ENCODE assay signal across 17 cellular contexts in genomic region chr20:36217226-36217625, GRCh38. TPM values are rescaled to one million over a fixed set of nuclear protein-coding genes. Genes with fewer than 3 reads are reported as not detected.
DNase-seq lines count a peak whose midpoint lies in the region; ATAC-seq and TF ChIP-seq lines count a peak whose summit lies in the region.
"Had no signal": no experiment of that assay in that cellular context is flagged by ENCODE, and none has a peak within 500 bp of the region (broad histone marks: within the 10 kb centered on the region; RNA-seq: fewer than 3 reads in every experiment).

No MANE protein-coding gene starts in this region.

- H3K36me3 ChIP-seq in BE2C (peaks cover 11% of the 10 kb centered on the region), H7 (replicated peaks; ENCODE audit: control insufficient read depth, insufficient read depth, low read length) (no peaks in the 10 kb centered on the region; the same call in none of the 2 replicates), RWPE2 (ENCODE audit: low read depth) (no peaks in the 10 kb centered on the region)

- H3K27ac ChIP-seq in RWPE2 (ENCODE audit: poor library complexity, severe bottlenecking) = no peak overlapping the region
- H3K27ac ChIP-seq: left ventricle myocardium inferior had no signal

- ATAC-seq in RWPE2 (ENCODE audit: low read depth) = peak; percentile 66
- no peak for ATAC-seq in HG02840 (IDR thresholded peaks at IDR 0.05; ENCODE audit: low FRiP score, unreplicated experiment)
- no peak for ATAC-seq in GM19455 (IDR thresholded peaks at IDR 0.05; ENCODE audit: unreplicated experiment)
- no peak for ATAC-seq in GM21360 (IDR thresholded peaks at IDR 0.05; ENCODE audit: unreplicated experiment)
- ATAC-seq in HG03565 (IDR thresholded peaks at IDR 0.05; ENCODE audit: unreplicated experiment) = no peak
- ATAC-seq: activated T-helper 17 cell treated with anti-CD3 and anti-CD28 coated beads, Interleukin-2, amount 50 U/mL, for 72 hours; naive thymus-derived CD8-positive, alpha-beta T cell had no signal

- H3K4me1 ChIP-seq in BE2C (no peaks in the 10 kb centered on the region), RWPE2 (ENCODE audit: insufficient read depth, poor library complexity, severe bottlenecking) (no peaks in the 10 kb centered on the region)
- H3K4me1 ChIP-seq: left ventricle myocardium inferior had no signal

- no peak overlapping the region for H3K4me3 ChIP-seq in BE2C (ENCODE audit: low read depth, low read length)
- H3K4me3 ChIP-seq in H7 (ENCODE audit: insufficient read depth, low read depth, low read length) = no peak overlapping the region
- no peak overlapping the region for H3K4me3 ChIP-seq in RWPE2 (ENCODE audit: severe bottlenecking)
- H3K4me3 ChIP-seq: left ventricle myocardium inferior had no signal

- DNase-seq in BE2C (no peak), H7 (peak; percentile 91), RWPE2 (ENCODE audit: low spot score) (peak; percentile 73), iPS DF 19.7 (ENCODE audit: low read depth, low spot score) (peak; percentile 60)
- DNase-seq: activated CD4-positive, alpha-beta T cell treated with anti-CD3 and anti-CD28 coated beads, Interleukin-2, amount 50 U/mL, for 4 hours; effector CD8-positive, alpha-beta T cell; EL; left ventricle myocardium inferior; naive thymus-derived CD8-positive, alpha-beta T cell; NCI-H2081 treated with DMSO at 0.1 percent for 48 hours; retina; stimulated activated naive CD4-positive, alpha-beta T cell had no signal

- TF ChIP-seq CTCF in BE2C (IDR thresholded peaks at IDR 0.05; ENCODE audit: low read depth, low read length) = peak; percentile 33
- TF ChIP-seq CTCF in RWPE2 (IDR thresholded peaks at IDR 0.05; ENCODE audit: poor library complexity, severe bottlenecking) = peak; percentile 22

- H3K9me3 ChIP-seq in BE2C (no peaks in the 10 kb centered on the region), RWPE2 (ENCODE audit: severe bottlenecking) (no peaks in the 10 kb centered on the region)
- H3K9me3 ChIP-seq: left ventricle myocardium inferior had no signal

- no peaks in the 10 kb centered on the region for H3K27me3 ChIP-seq in BE2C
- H3K27me3 ChIP-seq in H7 (ENCODE audit: control insufficient read depth, insufficient read depth, low read length) = no peaks in the 10 kb centered on the region
- H3K27me3 ChIP-seq in RWPE2 (ENCODE audit: insufficient read depth, poor library complexity, severe bottlenecking) = no peaks in the 10 kb centered on the region

RNA-seq across cellular contexts. Expression of gene AAR2, which starts 19.1 kb away (rescaled TPM):
- 114 TPM for polyA plus RNA-seq in BE2C (2012; ENCODE audit: insufficient read depth, insufficient read length, low read depth)
- total RNA-seq in H7 (2014; rRNA removed; shearing (Covaris generic)) = 32.1 and 38.4 TPM in 2 replicates
